ENCODE assay signal across 9 cellular contexts in the genomic region with DNA sequence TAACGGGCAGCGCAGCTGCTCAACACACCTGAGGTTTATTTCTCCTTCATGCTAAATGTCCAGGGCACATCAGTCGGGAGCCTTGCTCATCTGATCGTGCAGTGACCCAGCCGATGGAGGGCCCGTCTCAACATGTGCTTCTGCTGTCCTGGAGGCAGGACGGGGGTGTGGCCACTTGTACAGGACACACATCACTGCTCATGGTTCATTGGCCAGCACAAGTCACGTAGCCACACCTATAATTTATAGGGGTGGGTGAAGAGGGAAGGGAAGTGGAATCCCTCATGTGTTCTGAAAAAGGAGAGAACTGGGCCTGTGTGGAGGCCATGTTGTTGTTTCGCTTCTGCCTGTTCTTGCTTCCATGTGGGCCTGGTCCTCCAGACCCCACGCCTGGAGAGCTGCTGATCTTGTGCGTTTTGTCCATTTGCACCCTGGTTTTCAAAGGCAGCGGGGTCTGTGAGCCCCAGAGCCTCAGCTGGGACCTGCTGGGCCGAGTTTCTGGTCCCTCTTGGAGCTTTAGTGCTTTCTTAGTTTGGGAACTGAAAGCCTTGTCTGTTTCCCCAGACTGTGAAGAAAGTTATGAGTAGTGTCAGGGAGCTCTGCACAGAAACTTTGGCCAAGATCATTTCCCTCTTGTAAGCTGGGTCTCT.
A peak's percentile ranks its signal among the peaks of the same experiment; 100 is the strongest.
DNase-seq lines count a peak whose midpoint lies in the region; ATAC-seq and TF ChIP-seq lines count a peak whose summit lies in the region.
"Had no signal": no experiment of that assay in that cellular context is flagged by ENCODE, and none has a peak within 500 bp of the region (broad histone marks: within the 10 kb centered on the region; RNA-seq: fewer than 3 reads in every experiment).

No MANE protein-coding gene starts in this region.

- peaks cover 96% of the 10 kb centered on the region for H3K4me1 Mint-ChIP-seq in dendritic cell treated with granulocyte-macrophage colony-stimulating factor and Interleukin-4, amounts not matched to agents 40 ng/mL and 50 ng/mL, for 4 days (ENCODE audit: low read depth)

- H3K4me1 ChIP-seq in testis: no peaks in the 10 kb centered on the region

- peak overlapping the region; percentile 89 for H3K27ac Mint-ChIP-seq in dendritic cell treated with granulocyte-macrophage colony-stimulating factor and Interleukin-4, amounts not matched to agents 40 ng/mL and 50 ng/mL, for 4 days

- no peaks in the 10 kb centered on the region for H3K9me3 ChIP-seq in testis

- H3K27me3 Mint-ChIP-seq in dendritic cell treated with granulocyte-macrophage colony-stimulating factor and Interleukin-4, amounts not matched to agents 40 ng/mL and 50 ng/mL, for 4 days: no peaks in the 10 kb centered on the region

- no peaks in the 10 kb centered on the region for H3K36me3 ChIP-seq in testis (ENCODE audit: low read depth, missing control alignments)

- intact Hi-C loops in dendritic cell treated with granulocyte-macrophage colony-stimulating factor and Interleukin-4, amounts not matched to agents 40 ng/mL and 50 ng/mL, for 4 days (cut with micrococcal nuclease): loop anchor here (2.0 to 5.0 kb wide), 2 partner anchors 14 to 33 kb away; no protein-coding TSS in a partner anchor
- intact Hi-C loops in testis (cut with DNase I; ENCODE audit: low total_unique reads): no loop called here

- TF ChIP-seq CTCF in testis (IDR thresholded peaks at IDR 0.05): no peak

- ATAC-seq in GM19395 (IDR thresholded peaks at IDR 0.05; ENCODE audit: unreplicated experiment) (peak; percentile 90), HG03439 (IDR thresholded peaks at IDR 0.05; ENCODE audit: unreplicated experiment) (peak; percentile 62), HG03469 (IDR thresholded peaks at IDR 0.05; ENCODE audit: unreplicated experiment) (no peak)

- peaks cover 36% of the 10 kb centered on the region for H3K36me3 Mint-ChIP-seq in dendritic cell treated with granulocyte-macrophage colony-stimulating factor and Interleukin-4, amounts not matched to agents 40 ng/mL and 50 ng/mL, for 4 days (ENCODE audit: low read depth)

- H3K4me3 ChIP-seq in testis: no peak overlapping the region

- DNase-seq in A172 (ENCODE audit: low spot score) (peak; percentile 53), testis (peak; percentile 32), NCI-H1105 (lab: John Stamatoyannopoulos, UW) (no peak), activated gamma-delta T cell treated with Interleukin-2 at 50 U/mL for 16 hours (no peak)

- no peaks in the 10 kb centered on the region for H3K27me3 ChIP-seq in testis

- no peak overlapping the region for H3K27ac ChIP-seq in testis
- H3K27ac ChIP-seq: C4-2B had no signal

- no peak for TF ChIP-seq POLR2A in testis (IDR thresholded peaks at IDR 0.05)

- no peaks in the 10 kb centered on the region for H3K9me3 Mint-ChIP-seq in dendritic cell treated with granulocyte-macrophage colony-stimulating factor and Interleukin-4, amounts not matched to agents 40 ng/mL and 50 ng/mL, for 4 days

- 85 to 90% methylated on average over 7 to 13 of the region's 13 CpGs for WGBS in testis, 2 donors

- H3K4me3 Mint-ChIP-seq in dendritic cell treated with granulocyte-macrophage colony-stimulating factor and Interleukin-4, amounts not matched to agents 40 ng/mL and 50 ng/mL, for 4 days: peak overlapping the region; percentile 55

Comparison
In these comparisons a context has a peak if more than half of its experiments do, and no peak if none do; other contexts are left out.
1. DNase-seq: peak in A172 (single experiment) and testis (single experiment); none in NCI-H1105 (single experiment) and activated gamma-delta T cell treated with Interleukin-2 at 50 U/mL for 16 hours (single experiment).